ENCODE assay signal across 22 cellular contexts in the genomic region with DNA sequence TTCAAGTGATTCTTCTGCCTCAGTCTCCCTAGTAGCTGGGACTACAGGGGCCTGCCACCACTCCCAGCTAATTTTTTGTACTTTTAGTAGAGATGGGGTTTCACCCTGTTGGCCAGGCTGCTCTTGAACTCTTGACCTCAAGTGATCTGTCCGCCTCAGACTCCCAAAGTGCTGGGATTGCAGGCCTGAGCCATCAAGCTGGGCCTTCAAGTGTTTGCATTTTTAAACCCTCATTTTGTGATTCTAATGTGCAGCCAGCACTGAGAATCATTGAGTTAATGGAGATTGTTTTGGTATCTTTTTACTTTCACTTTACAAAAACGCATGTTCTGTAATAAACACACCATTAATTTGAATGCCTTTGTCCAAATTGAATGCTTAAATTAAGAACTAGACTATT. TPM values are rescaled to one million over a fixed set of nuclear protein-coding genes. Genes with fewer than 3 reads are reported as not detected.
DNase-seq lines count a peak whose midpoint lies in the region; ATAC-seq and TF ChIP-seq lines count a peak whose summit lies in the region.
"Had no signal": no experiment of that assay in that cellular context is flagged by ENCODE, and none has a peak within 500 bp of the region (broad histone marks: within the 10 kb centered on the region; RNA-seq: fewer than 3 reads in every experiment).

No MANE protein-coding gene starts in this region.

- no peak overlapping the region for H2AK9ac ChIP-seq in IMR-90 (replicated peaks; ENCODE audit: low read depth, low read length, poor library complexity)

- H3K9me3 ChIP-seq in BLaER1 = no peaks in the 10 kb centered on the region
- H3K9me3 ChIP-seq in IMR-90 (ENCODE audit: control insufficient read depth, insufficient read depth, low read length) = no peaks in the 10 kb centered on the region
- H3K9me3 ChIP-seq: A549, Peyer's patch had no signal

- no peaks in the 10 kb centered on the region for H3K79me1 ChIP-seq in IMR-90 (ENCODE audit: low read depth in 1 of 2, low read length in 2 of 2)

- H4K20me1 ChIP-seq in BLaER1 (no peaks in the 10 kb centered on the region), IMR-90 (ENCODE audit: insufficient read depth, low read length) (no peaks in the 10 kb centered on the region)

- in situ Hi-C loops in IMR-90 (cut with MboI; ENCODE audit: low sequenced_read_pairs) = no loop called here

- no peaks in the 10 kb centered on the region for H3K9me1 ChIP-seq in IMR-90 (ENCODE audit: insufficient read depth, low read length)

- H3K14ac ChIP-seq in IMR-90 (replicated peaks; ENCODE audit: low read depth, low read length) = 0 out of 2 replicates have a peak overlapping the region, but pooled peaks have one; percentile 57

- POLR2A ChIA-PET in IMR-90 (lab: Charles Lee; ENCODE audit: unreplicated experiment) = no interaction called here

- H3K4me1 ChIP-seq in BLaER1 = no peaks in the 10 kb centered on the region
- H3K4me1 ChIP-seq in IMR-90 (ENCODE audit: control insufficient read depth, insufficient read depth, low read length) = no peaks in the 10 kb centered on the region
- H3K4me1 ChIP-seq: A549, Peyer's patch had no signal

- no peak overlapping the region for H2BK20ac ChIP-seq in IMR-90 (ENCODE audit: low read depth, low read length)

- H4K8ac ChIP-seq in IMR-90 (ENCODE audit: low read depth in 2 of 2, low read length in 2 of 2) = peak overlapping the region in 1 of 2 experiments; percentile 23; a peak in 2 of 4 replicates

- H3K4ac ChIP-seq in IMR-90 (ENCODE audit: low read depth, low read length) = no peak overlapping the region

- no peak overlapping the region for H3K23ac ChIP-seq in IMR-90 (ENCODE audit: low read depth, low read length)

- no peak overlapping the region for H2AK5ac ChIP-seq in IMR-90 (ENCODE audit: low read depth, low read length)

- DNase-seq in IMR-90 = no peak
- DNase-seq in fibroblast of peridontal ligament (ENCODE audit: extremely low read depth) = peak; percentile 8
- no peak for DNase-seq in anterior cingulate cortex (lab: John Stamatoyannopoulos, UW)
- DNase-seq in activated CD8-positive, alpha-beta memory T cell treated with anti-CD3 and anti-CD28 coated beads, Interleukin-2, amount 50 U/mL, for 48 hours = no peak
- no peak for DNase-seq in NCI-H345 treated with DMSO at 0.1 percent for 48 hours (lab: John Stamatoyannopoulos, UW; ENCODE audit: unreplicated experiment)
- no peak for DNase-seq in DMS114 treated with DMSO at 0.1 percent for 48 hours (lab: John Stamatoyannopoulos, UW; ENCODE audit: unreplicated experiment)
- DNase-seq: AML-193; CD4-positive, alpha-beta T cell; EL; H7; Kasumi-1; MV-4-11; NCI-H1417 treated with DMSO at 0.1 percent for 48 hours; NCI-H2029 treated with DMSO at 0.1 percent for 48 hours; NCI-H2227 treated with DMSO at 0.1 percent for 48 hours; NCI-H526 treated with DMSO at 0.1 percent for 48 hours; Peyer's patch; Right ventricle myocardium superior had no signal

- no peak overlapping the region for H3K9ac ChIP-seq in BLaER1
- no peak overlapping the region for H3K9ac ChIP-seq in IMR-90 (ENCODE audit: low read depth, low read length)

- dilution Hi-C loops in IMR-90 (cut with HindIII; ENCODE audit: low sequenced_read_pairs, unreplicated experiment) = no loop called here

- TF ChIP-seq CTCF in IMR-90 (conservative IDR thresholded peaks at IDR 0.05; ENCODE audit: low read depth, low read length) = no peak
- no peak for TF ChIP-seq CTCF in WI38 (IDR thresholded peaks at IDR 0.05; ENCODE audit: low read depth, low read length)

- no peak overlapping the region for H2AFZ ChIP-seq in IMR-90 (replicated peaks; ENCODE audit: low read length, poor library complexity)

- no peak overlapping the region for H4K5ac ChIP-seq in IMR-90 (ENCODE audit: low read depth, low read length)

- no peak; the same call in 1 of the 2 replicates for ATAC-seq in IMR-90 (ENCODE audit: low read depth)
- ATAC-seq: A549, HepG2 had no signal

- H3K18ac ChIP-seq in IMR-90 (ENCODE audit: low read depth, low read length) = no peak overlapping the region

- no peak overlapping the region for H4K91ac ChIP-seq in IMR-90 (ENCODE audit: insufficient read depth, low read depth, low read length)

- no peak for TF ChIP-seq POLR2A in IMR-90 (IDR thresholded peaks at IDR 0.05; ENCODE audit: low read depth, low read length)

- no peak overlapping the region for H2BK120ac ChIP-seq in IMR-90 (ENCODE audit: low read depth, low read length)

- H3K4me3 ChIP-seq in BLaER1 = no peak overlapping the region
- no peak overlapping the region for H3K4me3 ChIP-seq in IMR-90 (ENCODE audit: insufficient read depth, low read depth, low read length)
- H3K4me3 ChIP-seq in WI38 (ENCODE audit: low read depth, low read length) = peak overlapping the region; percentile 20
- H3K4me3 ChIP-seq: A549, Peyer's patch had no signal

- H3K27me3 ChIP-seq in BLaER1 (no peaks in the 10 kb centered on the region), IMR-90 (ENCODE audit: control insufficient read depth, insufficient read depth, low read length) (no peaks in the 10 kb centered on the region)
- H3K27me3 ChIP-seq: Peyer's patch had no signal

- H3K4me2 ChIP-seq in BLaER1 = peak overlapping the region; percentile 24; the same call in 1 of the 2 replicates
- peak overlapping the region; percentile 23; the same call in 1 of the 2 replicates for H3K4me2 ChIP-seq in IMR-90 (ENCODE audit: low read depth, low read length)
- H3K4me2 ChIP-seq: A549 had no signal

- no peak for TF ChIP-seq RAD21 in IMR-90 (IDR thresholded peaks at IDR 0.05; ENCODE audit: low read length)

- H3K36me3 ChIP-seq in BLaER1 = no peaks in the 10 kb centered on the region
- no peaks in the 10 kb centered on the region for H3K36me3 ChIP-seq in IMR-90 (ENCODE audit: control insufficient read depth, insufficient read depth, low read length)
- H3K36me3 ChIP-seq: Peyer's patch had no signal

- intact Hi-C loops in IMR-90 (cut with micrococcal nuclease) = no loop called here

- no TSS peak for BruUV-seq in IMR-90 (replicated peaks; lab: Mats Ljungman, UMichigan)

- H3K27ac ChIP-seq in BLaER1 (no peak overlapping the region), IMR-90 (ENCODE audit: insufficient read depth, low read length) (no peak overlapping the region; the same call in 1 of the 2 replicates)
- H3K27ac ChIP-seq: A549, Peyer's patch had no signal

- no peak overlapping the region for H2BK15ac ChIP-seq in IMR-90 (ENCODE audit: low read depth, low read length)

- H3K56ac ChIP-seq in IMR-90 (ENCODE audit: extremely low read depth, insufficient read depth, low read length) = no peak overlapping the region

- CTCF ChIA-PET in IMR-90 (lab: Yijun Ruan, JAX) = no interaction called here

- H2BK5ac ChIP-seq in IMR-90 (ENCODE audit: low read depth, low read length, poor library complexity, severe bottlenecking) = no peak overlapping the region

- no CpG with 5 or more reads among the region's 2 CpGs for WGBS in IMR-90 (ENCODE audit: extremely low coverage in 2 of 2, insufficient read length in 1 of 2), 2 experiments

TF ChIP-seq in IMR-90, 13 proteins besides CTCF, POLR2A, EP300 and RAD21:
- no peak for TF ChIP-seq CEBPB (IDR thresholded peaks at IDR 0.05; ENCODE audit: low read depth, low read length)
- no peak for TF ChIP-seq MAZ (IDR thresholded peaks at IDR 0.05; ENCODE audit: borderline replicate concordance, low read depth, low read length)
- TF ChIP-seq NFE2L2 (IDR thresholded peaks at IDR 0.05; ENCODE audit: low read depth, low read length) = no peak
- TF ChIP-seq BHLHE40 (IDR thresholded peaks at IDR 0.05; ENCODE audit: low read depth, low read length) = no peak
- TF ChIP-seq SMC3 (IDR thresholded peaks at IDR 0.05; ENCODE audit: low read depth, low read length) = no peak
- TF ChIP-seq, protein P1, sequence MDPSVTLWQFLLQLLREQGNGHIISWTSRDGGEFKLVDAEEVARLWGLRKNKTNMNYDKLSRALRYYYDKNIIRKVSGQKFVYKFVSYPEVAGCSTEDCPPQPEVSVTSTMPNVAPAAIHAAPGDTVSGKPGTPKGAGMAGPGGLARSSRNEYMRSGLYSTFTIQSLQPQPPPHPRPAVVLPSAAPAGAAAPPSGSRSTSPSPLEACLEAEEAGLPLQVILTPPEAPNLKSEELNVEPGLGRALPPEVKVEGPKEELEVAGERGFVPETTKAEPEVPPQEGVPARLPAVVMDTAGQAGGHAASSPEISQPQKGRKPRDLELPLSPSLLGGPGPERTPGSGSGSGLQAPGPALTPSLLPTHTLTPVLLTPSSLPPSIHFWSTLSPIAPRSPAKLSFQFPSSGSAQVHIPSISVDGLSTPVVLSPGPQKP (IDR thresholded peaks at IDR 0.05; ENCODE audit: borderline replicate concordance, low read depth, low read length) = no peak
- TF ChIP-seq, protein P2, sequence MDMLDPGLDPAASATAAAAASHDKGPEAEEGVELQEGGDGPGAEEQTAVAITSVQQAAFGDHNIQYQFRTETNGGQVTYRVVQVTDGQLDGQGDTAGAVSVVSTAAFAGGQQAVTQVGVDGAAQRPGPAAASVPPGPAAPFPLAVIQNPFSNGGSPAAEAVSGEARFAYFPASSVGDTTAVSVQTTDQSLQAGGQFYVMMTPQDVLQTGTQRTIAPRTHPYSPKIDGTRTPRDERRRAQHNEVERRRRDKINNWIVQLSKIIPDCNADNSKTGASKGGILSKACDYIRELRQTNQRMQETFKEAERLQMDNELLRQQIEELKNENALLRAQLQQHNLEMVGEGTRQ (IDR thresholded peaks at IDR 0.05; ENCODE audit: low read depth, low read length) = no peak
- no peak for TF ChIP-seq MXI1 (IDR thresholded peaks at IDR 0.05; ENCODE audit: borderline replicate concordance, low read depth, low read length)
- no peak for TF ChIP-seq RCOR1 (IDR thresholded peaks at IDR 0.05; ENCODE audit: insufficient replicate concordance, low read length)
- no peak for TF ChIP-seq FOS (IDR thresholded peaks at IDR 0.05; ENCODE audit: low read depth, low read length)
- no peak for TF ChIP-seq CHD1 (IDR thresholded peaks at IDR 0.05; ENCODE audit: low read depth, low read length)
- no peak for TF ChIP-seq MAFK (IDR thresholded peaks at IDR 0.05; ENCODE audit: low read depth, low read length)
- TF ChIP-seq RFX5 (IDR thresholded peaks at IDR 0.05; ENCODE audit: low read depth, low read length) = no peak

RNA-seq across cellular contexts. Expression of a gene that starts 3.4 kb away (rescaled TPM):
- total RNA-seq in IMR-90 (2012; rRNA removed) = not detected in 2 replicates
- not detected in 2 replicates for polyA plus RNA-seq in IMR-90 (2012; rRNA removed)
- polyA plus RNA-seq in IMR-90 (2012; cell fraction: cytosol; rRNA removed) = not detected in 2 replicates
- not detected in 2 replicates for polyA plus RNA-seq in IMR-90 (2012; cell fraction: nucleus; rRNA removed; ENCODE audit: low replicate concordance)
- total RNA-seq: CD4-positive, alpha-beta T cell; H7; HepG2; Peyer's patch; Right ventricle myocardium superior had no signal
- polyA plus RNA-seq: A549, HepG2 had no signal
